ENCODE assay signal across 8 cellular contexts in the genomic region with DNA sequence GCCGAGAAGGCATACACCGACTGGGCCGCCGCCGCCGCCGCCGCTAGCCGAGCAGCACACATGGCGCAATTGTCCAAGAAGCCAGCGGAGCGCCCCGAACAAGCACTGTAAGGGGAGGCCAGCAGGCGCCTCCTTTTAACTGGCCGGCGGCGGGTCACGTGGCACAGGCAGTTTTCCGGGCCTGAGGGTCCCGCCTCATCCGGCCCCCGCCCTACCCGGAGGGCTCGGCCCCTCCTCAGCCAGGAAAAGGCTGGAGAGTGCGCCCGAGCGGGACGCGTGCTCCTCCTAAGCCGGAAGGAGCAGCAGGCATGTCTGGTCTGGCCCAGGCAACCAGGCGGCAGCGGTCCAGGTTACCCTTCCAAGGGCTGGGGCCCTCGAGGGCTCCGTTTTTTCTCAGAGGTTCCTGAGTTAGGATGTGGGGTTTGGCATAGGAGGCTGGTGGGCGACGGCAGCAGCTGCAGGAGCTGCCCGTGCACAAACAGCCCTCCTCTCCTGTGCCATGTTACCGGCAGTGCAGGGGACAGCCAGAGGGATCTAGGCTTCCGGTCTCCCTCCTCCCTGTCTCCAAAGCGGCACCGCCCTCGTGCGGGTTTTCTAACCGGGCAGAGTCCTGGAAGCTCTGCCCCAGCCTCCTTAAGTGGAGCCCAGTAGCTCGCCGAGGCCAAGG. TPM values are rescaled to one million over a fixed set of nuclear protein-coding genes. Genes with fewer than 3 reads are reported as not detected.
A peak's percentile ranks its signal among the peaks of the same experiment; 100 is the strongest.
DNase-seq lines count a peak whose midpoint lies in the region; ATAC-seq and TF ChIP-seq lines count a peak whose summit lies in the region.

Gene GPX1, minus strand, starts transcription at position 137 of the 667 bp plus-strand sequence. Its CDS starts 75 bp downstream, at position 62.

- H3K9me3 ChIP-seq in RWPE2 (ENCODE audit: severe bottlenecking): no peaks in the 10 kb centered on the region

- H3K27ac ChIP-seq in RWPE2 (ENCODE audit: poor library complexity, severe bottlenecking): peak within 1 kb of the TSS; percentile 96

- no peaks in the 10 kb centered on the region for H3K9me3 Mint-ChIP-seq in activated T-helper 2 cell treated with anti-CD3 and anti-CD28 coated beads, Interferon-gamma antibody, Interleukin-2, Interleukin-4, amounts not matched to agents 10 μg/mL and 5 μg/mL and 100 μg/mL, durations not matched to agents 14 hours and 24 hours and 36 hours
- H3K9me3 Mint-ChIP-seq in naive thymus-derived CD8-positive, alpha-beta T cell: no peaks in the 10 kb centered on the region

- TF ChIP-seq CTCF in RWPE2 (IDR thresholded peaks at IDR 0.05; ENCODE audit: poor library complexity, severe bottlenecking) (no peak), fibroblast of mammary gland (conservative IDR thresholded peaks at IDR 0.05; ENCODE audit: control insufficient read depth, insufficient read depth, low read depth, low read length) (no peak)

- peak within 1 kb of the TSS; percentile 65 for H3K4me3 ChIP-seq in RWPE2 (ENCODE audit: severe bottlenecking)
- peak within 1 kb of the TSS; percentile 67 for H3K4me3 ChIP-seq in fibroblast of mammary gland (ENCODE audit: control insufficient read depth, low read depth, low read length)

- no peaks in the 10 kb centered on the region for H3K27me3 ChIP-seq in RWPE2 (ENCODE audit: insufficient read depth, poor library complexity, severe bottlenecking)

- peak within 1 kb of the TSS; percentile 97 for H3K4me3 Mint-ChIP-seq in activated T-helper 2 cell treated with anti-CD3 and anti-CD28 coated beads, Interferon-gamma antibody, Interleukin-2, Interleukin-4, amounts not matched to agents 10 μg/mL and 5 μg/mL and 100 μg/mL, durations not matched to agents 14 hours and 24 hours and 36 hours (ENCODE audit: low read depth)
- peak within 1 kb of the TSS; percentile 87 to 98 (median 95) for H3K4me3 Mint-ChIP-seq in naive thymus-derived CD8-positive, alpha-beta T cell

- ATAC-seq in GM21786 (IDR thresholded peaks at IDR 0.05; ENCODE audit: unreplicated experiment): peak; percentile 79
- ATAC-seq in RWPE2 (ENCODE audit: low read depth): peak; percentile 90
- ATAC-seq in naive thymus-derived CD8-positive, alpha-beta T cell: peak; percentile 65 to 77

- peak; percentile 60 for DNase-seq in DMS79 treated with DMSO at 0.1 percent for 48 hours (lab: John Stamatoyannopoulos, UW)
- peak; percentile 96 for DNase-seq in LHCN-M2 (ENCODE audit: low read depth)
- DNase-seq in RWPE2 (ENCODE audit: low spot score): peak; percentile 98
- DNase-seq in activated T-helper 2 cell treated with anti-CD3 and anti-CD28 coated beads, Interferon-gamma antibody, Interleukin-2, Interleukin-4, amounts not matched to agents 10 μg/mL and 5 μg/mL and 100 μg/mL, durations not matched to agents 14 hours and 24 hours and 36 hours (ENCODE audit: low spot score): peak; percentile 82
- peak; percentile 95 for DNase-seq in fibroblast of mammary gland (ENCODE audit: low read depth)
- DNase-seq in naive thymus-derived CD8-positive, alpha-beta T cell: peak; percentile 49 to 88 (median 69)
- DNase-seq in stimulated activated naive CD4-positive, alpha-beta T cell (lab: John Stamatoyannopoulos, UW): peak; percentile 34 to 78 (median 59)

- peak within 1 kb of the TSS; percentile 88 for H3K27ac Mint-ChIP-seq in activated T-helper 2 cell treated with anti-CD3 and anti-CD28 coated beads, Interferon-gamma antibody, Interleukin-2, Interleukin-4, amounts not matched to agents 10 μg/mL and 5 μg/mL and 100 μg/mL, durations not matched to agents 14 hours and 24 hours and 36 hours
- peak within 1 kb of the TSS; percentile 90 to 99 (median 96) for H3K27ac Mint-ChIP-seq in naive thymus-derived CD8-positive, alpha-beta T cell

- intact Hi-C loops in activated T-helper 2 cell treated with anti-CD3 and anti-CD28 coated beads, Interferon-gamma antibody, Interleukin-2, Interleukin-4, amounts not matched to agents 10 μg/mL and 5 μg/mL and 100 μg/mL, durations not matched to agents 14 hours and 24 hours and 36 hours (cut with micrococcal nuclease): loop anchor here (1.0 to 5.0 kb wide), 4 partner anchors 18 to 90 kb away; partner anchors contain the start of genes C3orf62, RHOA and USP4

- POLR2A ChIA-PET in naive thymus-derived CD8-positive, alpha-beta T cell (lab: Charles Lee): interaction anchor here (0.8 to 4.9 kb wide), 13 partner anchors 10 to 264 kb away, joined by 3 to 69 read pairs (median 5); partner anchors contain the start of genes DAG1, NICN1, QRICH1 and RHOA

- peaks cover 74% of the 10 kb centered on the region for H3K36me3 ChIP-seq in RWPE2 (ENCODE audit: low read depth)

- peaks cover 17% of the 10 kb centered on the region for H3K4me1 Mint-ChIP-seq in activated T-helper 2 cell treated with anti-CD3 and anti-CD28 coated beads, Interferon-gamma antibody, Interleukin-2, Interleukin-4, amounts not matched to agents 10 μg/mL and 5 μg/mL and 100 μg/mL, durations not matched to agents 14 hours and 24 hours and 36 hours (ENCODE audit: low read depth)
- peaks cover 16 to 48% (median 36%) of the 10 kb centered on the region in 4 donors for H3K4me1 Mint-ChIP-seq in naive thymus-derived CD8-positive, alpha-beta T cell

- peaks cover 17% of the 10 kb centered on the region for H3K4me1 ChIP-seq in RWPE2 (ENCODE audit: insufficient read depth, poor library complexity, severe bottlenecking)

- H3K27me3 Mint-ChIP-seq in activated T-helper 2 cell treated with anti-CD3 and anti-CD28 coated beads, Interferon-gamma antibody, Interleukin-2, Interleukin-4, amounts not matched to agents 10 μg/mL and 5 μg/mL and 100 μg/mL, durations not matched to agents 14 hours and 24 hours and 36 hours (ENCODE audit: low read depth): no peaks in the 10 kb centered on the region
- no peaks in the 10 kb centered on the region for H3K27me3 Mint-ChIP-seq in naive thymus-derived CD8-positive, alpha-beta T cell

- peaks cover 72% of the 10 kb centered on the region for H3K36me3 Mint-ChIP-seq in activated T-helper 2 cell treated with anti-CD3 and anti-CD28 coated beads, Interferon-gamma antibody, Interleukin-2, Interleukin-4, amounts not matched to agents 10 μg/mL and 5 μg/mL and 100 μg/mL, durations not matched to agents 14 hours and 24 hours and 36 hours (ENCODE audit: low read depth)
- peaks cover 0 to 54% (median 22%) of the 10 kb centered on the region in 3 donors for H3K36me3 Mint-ChIP-seq in naive thymus-derived CD8-positive, alpha-beta T cell

RNA-seq across cellular contexts. Expression of gene GPX1, which starts in this region (rescaled TPM):
- 377 and 434 TPM in 2 replicates for total RNA-seq in LHCN-M2 (2014; rRNA removed)
- polyA plus RNA-seq in LHCN-M2 (2012): 544 TPM
- total RNA-seq in activated T-helper 2 cell treated with anti-CD3 and anti-CD28 coated beads, Interferon-gamma antibody, Interleukin-2, Interleukin-4, amounts not matched to agents 10 μg/mL and 5 μg/mL and 100 μg/mL, durations not matched to agents 14 hours and 24 hours and 36 hours: 168 and 173 TPM in 2 replicates
- 10 to 100 TPM; 73.6 to 83.7 TPM for total RNA-seq in naive thymus-derived CD8-positive, alpha-beta T cell
- polyA plus RNA-seq in naive thymus-derived CD8-positive, alpha-beta T cell: 100 to 1,000 TPM; 149 to 249 (median 224) TPM

Comparison
In these comparisons a context has a peak if more than half of its experiments do, and no peak if none do; other contexts are left out.
1. Peak in every context shown above with its lines: DNase-seq, ATAC-seq, H3K4me3 ChIP-seq and H3K27ac ChIP-seq.